ENCODE assay signal across 37 cellular contexts in genomic region chr7:81415181-81415580, GRCh38.
DNase-seq lines count a peak whose midpoint lies in the region; FAIRE-seq and TF ChIP-seq lines count a peak whose summit lies in the region.
"Had no signal": no experiment of that assay in that cellular context is flagged by ENCODE, and none has a peak within 500 bp of the region (broad histone marks: within the 10 kb centered on the region; RNA-seq: fewer than 3 reads in every experiment).

No MANE protein-coding gene starts in this region.

- H3K4me3 Mint-ChIP-seq in HFFc6 = peak overlapping the region; percentile 56
- H3K4me3 Mint-ChIP-seq: activated CD8-positive, alpha-beta memory T cell treated with anti-CD3 and anti-CD28 coated beads, Interleukin-2, amount 10 ng/mL, durations not matched to agents 7 days and 5 days; activated naive CD8-positive, alpha-beta T cell treated with anti-CD3 and anti-CD28 coated beads, Interleukin-2, amount 10 ng/mL, durations not matched to agents 7 days and 5 days; activated T-cell treated with anti-CD3 and anti-CD28 coated beads, Interleukin-2, amount 50 U/mL, for 4 hours; CD8-positive, alpha-beta T cell; H9; IgD-negative memory B cell; WTC11 had no signal

- no peaks in the 10 kb centered on the region for H3K9me3 Mint-ChIP-seq in HFFc6
- H3K9me3 Mint-ChIP-seq: activated naive CD8-positive, alpha-beta T cell treated with anti-CD3 and anti-CD28 coated beads, Interleukin-2, amount 10 ng/mL, durations not matched to agents 7 days and 5 days; H9 had no signal

- no peaks in the 10 kb centered on the region for H3K36me3 ChIP-seq in BJ (ENCODE audit: control insufficient read depth, insufficient read depth, low read length)
- H3K36me3 ChIP-seq in brain microvascular endothelial cell (replicated peaks) = no peaks in the 10 kb centered on the region
- no peaks in the 10 kb centered on the region for H3K36me3 ChIP-seq in keratinocyte (ENCODE audit: control insufficient read depth in 2 of 2, extremely low read depth in 1 of 2, insufficient read depth in 2 of 2, low read length in 2 of 2)
- H3K36me3 ChIP-seq: ascending aorta, esophagus squamous epithelium, left ventricle myocardium inferior, pancreas, suprapubic skin, upper lobe of right lung had no signal

- no peak for TF ChIP-seq CTCF in BJ (IDR thresholded peaks at IDR 0.05; ENCODE audit: insufficient read depth, low read depth, low read length)
- TF ChIP-seq CTCF in HFFc6 (IDR thresholded peaks at IDR 0.05) = no peak
- no peak for TF ChIP-seq CTCF in brain microvascular endothelial cell (IDR thresholded peaks at IDR 0.05; ENCODE audit: low read depth, low read length, missing control alignments)
- TF ChIP-seq CTCF in keratinocyte (optimal IDR thresholded peaks at IDR 0.05 in 1 of 3, IDR thresholded peaks at IDR 0.05 in 1 of 3, conservative IDR thresholded peaks at IDR 0.05 in 1 of 3; ENCODE audit: extremely low read depth in 1 of 3, insufficient read depth in 2 of 3, low read length in 3 of 3) = no peak

- no peaks in the 10 kb centered on the region for H3K9me3 ChIP-seq in keratinocyte (ENCODE audit: control insufficient read depth, low read depth, low read length)
- H3K9me3 ChIP-seq: ascending aorta, esophagus squamous epithelium, left ventricle myocardium inferior, pancreas, suprapubic skin, upper lobe of right lung had no signal

- H3K4me3 ChIP-seq in BJ (ENCODE audit: low read depth, low read length) (no peak overlapping the region), brain microvascular endothelial cell (ENCODE audit: low read depth, low read length) (no peak overlapping the region), keratinocyte (ENCODE audit: control insufficient read depth in 2 of 3, extremely low read depth in 1 of 3, insufficient read depth in 2 of 3, low read depth in 1 of 3, low read length in 3 of 3) (peak overlapping the region in 1 of 3 experiments; percentile 7)
- H3K4me3 ChIP-seq: ascending aorta, dorsolateral prefrontal cortex, esophagus squamous epithelium, left ventricle myocardium inferior, pancreas, suprapubic skin, upper lobe of right lung had no signal

- H3K79me2 ChIP-seq in keratinocyte (ENCODE audit: control insufficient read depth, insufficient read depth, low read length) = no peaks in the 10 kb centered on the region

- H3K9me1 ChIP-seq in keratinocyte (ENCODE audit: control insufficient read depth, extremely low read depth, insufficient read depth, low read length) = no peaks in the 10 kb centered on the region

- peaks cover 13% of the 10 kb centered on the region for H3K4me1 ChIP-seq in keratinocyte (ENCODE audit: control insufficient read depth, extremely low read depth, insufficient read depth, low read length)
- H3K4me1 ChIP-seq: ascending aorta, left ventricle myocardium inferior, pancreas, upper lobe of right lung had no signal

- H3K27ac ChIP-seq in brain microvascular endothelial cell (peak overlapping the region; percentile 13), keratinocyte (ENCODE audit: control insufficient read depth, insufficient read depth, low read length) (no peak overlapping the region)
- H3K27ac ChIP-seq: ascending aorta, dorsolateral prefrontal cortex, esophagus squamous epithelium, left ventricle myocardium inferior, pancreas, suprapubic skin, upper lobe of right lung had no signal

- POLR2A ChIA-PET in BJ (lab: Charles Lee) = no interaction called here

- DNase-seq in BJ (ENCODE audit: low read depth) (peak; percentile 18), HFFc6 (peak; percentile 38), brain microvascular endothelial cell (no peak), keratinocyte (ENCODE audit: low read depth, low spot score) (no peak), cerebellum (ENCODE audit: low spot score) (no peak), dedifferentiated amniotic fluid mesenchymal stem cell (ENCODE audit: extremely low spot score) (no peak), cerebellar cortex (ENCODE audit: low spot score) (no peak), LoVo (ENCODE audit: low spot score) (no peak)
- DNase-seq: activated CD8-positive, alpha-beta memory T cell treated with anti-CD3 and anti-CD28 coated beads, Interleukin-2, amount 10 ng/mL, durations not matched to agents 7 days and 5 days; activated gamma-delta T cell; activated naive CD8-positive, alpha-beta T cell treated with anti-CD3 and anti-CD28 coated beads, Interleukin-2, amount 10 ng/mL, durations not matched to agents 7 days and 5 days; activated T-cell treated with anti-CD3 and anti-CD28 coated beads, Interleukin-2, amount 50 U/mL, for 4 hours; CD8-positive, alpha-beta T cell; central memory CD4-positive, alpha-beta T cell; DMS 273 treated with DMSO at 0.1 percent for 48 hours; dorsolateral prefrontal cortex; esophagus squamous epithelium; glutamatergic neuron; H9; left ventricle myocardium inferior; mesendoderm; NCI-H187; NCI-H82; pancreas; retina; small intestine; stimulated activated naive CD4-positive, alpha-beta T cell; T-helper 1 cell; upper lobe of right lung had no signal

- no peaks in the 10 kb centered on the region for H4K20me1 ChIP-seq in keratinocyte (ENCODE audit: control insufficient read depth, extremely low read depth, insufficient read depth, low read length)

- peak overlapping the region; percentile 30 for H2AFZ ChIP-seq in keratinocyte (ENCODE audit: control insufficient read depth, low read length)

- H3K4me2 ChIP-seq in keratinocyte (ENCODE audit: control insufficient read depth, extremely low read depth, insufficient read depth, low read depth, low read length) = no peak overlapping the region

- H3K4me1 Mint-ChIP-seq in HFFc6 (ENCODE audit: low read depth) = peaks cover 55% of the 10 kb centered on the region
- H3K4me1 Mint-ChIP-seq: activated CD8-positive, alpha-beta memory T cell treated with anti-CD3 and anti-CD28 coated beads, Interleukin-2, amount 10 ng/mL, durations not matched to agents 7 days and 5 days; activated naive CD8-positive, alpha-beta T cell treated with anti-CD3 and anti-CD28 coated beads, Interleukin-2, amount 10 ng/mL, durations not matched to agents 7 days and 5 days had no signal

- H3K9ac ChIP-seq in keratinocyte (ENCODE audit: control insufficient read depth, extremely low read depth, insufficient read depth, low read length) = no peak overlapping the region

- CTCF ChIA-PET in BJ (lab: Yijun Ruan, JAX) = interaction anchor here (1.1 to 1.5 kb wide), 2 partner anchors 18 to 55 kb away, joined by 3 read pairs; no protein-coding TSS in a partner anchor

- peak overlapping the region; percentile 78 for H3K27ac Mint-ChIP-seq in HFFc6
- H3K27ac Mint-ChIP-seq: activated CD8-positive, alpha-beta memory T cell treated with anti-CD3 and anti-CD28 coated beads, Interleukin-2, amount 10 ng/mL, durations not matched to agents 7 days and 5 days; activated naive CD8-positive, alpha-beta T cell treated with anti-CD3 and anti-CD28 coated beads, Interleukin-2, amount 10 ng/mL, durations not matched to agents 7 days and 5 days; CD8-positive, alpha-beta T cell; H9; IgD-negative memory B cell; WTC11 had no signal

- H3K27me3 ChIP-seq in BJ (ENCODE audit: control insufficient read depth, insufficient read depth, low read length) (no peaks in the 10 kb centered on the region), brain microvascular endothelial cell (replicated peaks) (no peaks in the 10 kb centered on the region), keratinocyte (ENCODE audit: control insufficient read depth, extremely low read depth, insufficient read depth, low read length) (no peaks in the 10 kb centered on the region)
- H3K27me3 ChIP-seq: ascending aorta, dorsolateral prefrontal cortex, esophagus squamous epithelium, pancreas, suprapubic skin, upper lobe of right lung had no signal

- dilution Hi-C loops in keratinocyte (cut with MboI; ENCODE audit: extremely low pct_ligation_motif_present, low sequenced_read_pairs) = no loop called here

- H3K36me3 Mint-ChIP-seq in HFFc6 (ENCODE audit: low read depth) = peaks cover 16% of the 10 kb centered on the region; the same call in 1 of the 2 replicates
- H3K36me3 Mint-ChIP-seq: activated CD8-positive, alpha-beta memory T cell treated with anti-CD3 and anti-CD28 coated beads, Interleukin-2, amount 10 ng/mL, durations not matched to agents 7 days and 5 days; activated naive CD8-positive, alpha-beta T cell treated with anti-CD3 and anti-CD28 coated beads, Interleukin-2, amount 10 ng/mL, durations not matched to agents 7 days and 5 days; CD8-positive, alpha-beta T cell; IgD-negative memory B cell; WTC11 had no signal

- in situ Hi-C loops in brain microvascular endothelial cell (cut with HindIII; ENCODE audit: low pct_ligation_motif_present, low sequenced_read_pairs) = no loop called here

- no peaks in the 10 kb centered on the region for H3K27me3 Mint-ChIP-seq in HFFc6 (ENCODE audit: insufficient read depth)
- H3K27me3 Mint-ChIP-seq: activated CD8-positive, alpha-beta memory T cell treated with anti-CD3 and anti-CD28 coated beads, Interleukin-2, amount 10 ng/mL, durations not matched to agents 7 days and 5 days; activated naive CD8-positive, alpha-beta T cell treated with anti-CD3 and anti-CD28 coated beads, Interleukin-2, amount 10 ng/mL, durations not matched to agents 7 days and 5 days; IgD-negative memory B cell had no signal

- FAIRE-seq in keratinocyte (lab: Jason Lieb, UNC) = no peak
- FAIRE-seq: A204.1, endometrium, GM12892, islet of Langerhans, pancreas, small intestine had no signal

Comparison
In these comparisons a context has a peak if more than half of its experiments do, and no peak if none do; other contexts are left out.
1. DNase-seq: peak in BJ (single experiment) and HFFc6 (single experiment); none in brain microvascular endothelial cell (single experiment), keratinocyte (single experiment), cerebellum (single experiment), dedifferentiated amniotic fluid mesenchymal stem cell (single experiment), cerebellar cortex (single experiment) and LoVo (single experiment).